ENCODE assay signal across 8 cellular contexts in the genomic region with DNA sequence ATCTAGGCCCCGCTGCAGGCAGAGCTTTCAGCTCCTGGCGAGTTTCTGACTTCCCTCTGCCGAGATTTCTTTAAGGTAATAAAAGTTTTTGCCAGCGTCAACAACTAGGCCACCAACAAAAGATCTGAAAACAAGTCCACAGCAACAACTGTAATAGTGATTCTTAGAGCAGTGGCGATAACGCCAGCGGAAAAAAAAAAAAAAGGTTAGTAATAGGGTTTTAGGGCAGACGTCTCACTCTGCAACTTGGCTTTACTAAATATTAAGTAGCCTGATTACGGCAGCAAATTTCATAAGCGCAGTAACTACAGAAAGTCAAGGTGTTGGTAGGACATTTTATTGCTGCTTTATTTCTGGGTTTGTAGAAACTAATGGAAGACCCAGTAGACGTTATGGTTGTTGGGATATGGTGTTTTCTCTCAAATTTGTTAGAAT. TPM values are rescaled to one million over a fixed set of nuclear protein-coding genes. Genes with fewer than 3 reads are reported as not detected.
DNase-seq lines count a peak whose midpoint lies in the region; ATAC-seq, FAIRE-seq and TF ChIP-seq lines count a peak whose summit lies in the region.

No MANE protein-coding gene starts in this region.

- H3K9me3 ChIP-seq in A549, result no peaks in the 10 kb centered on the region
- no peaks in the 10 kb centered on the region for H3K9me3 ChIP-seq in HUES6 (ENCODE audit: control insufficient read depth, insufficient read depth, low read depth, low read length)
- H3K9me3 ChIP-seq in mucosa of stomach (ENCODE audit: control insufficient read depth, low read length), result no peaks in the 10 kb centered on the region

- H3K4me3 ChIP-seq in A549 (peak overlapping the region; percentile 75), HUES6 (ENCODE audit: low read depth, low read length) (peak overlapping the region; percentile 84), mucosa of stomach (ENCODE audit: low read length) (peak overlapping the region; percentile 90)

- peak overlapping the region; percentile 89 for H3K4me2 ChIP-seq in A549

- peaks cover 8% of the 10 kb centered on the region for H3K4me1 ChIP-seq in A549
- 0 out of 2 replicates have a peak, but pooled peaks cover 7% of the 10 kb centered on the region for H3K4me1 ChIP-seq in HUES6 (ENCODE audit: control insufficient read depth, insufficient read depth, low read length)
- H3K4me1 ChIP-seq in mucosa of stomach (ENCODE audit: control insufficient read depth, insufficient read depth, low read length), result no peaks in the 10 kb centered on the region

- 2% methylated on average over 11 of the region's 11 CpGs for WGBS in A549 (ENCODE audit: missing lambda C conversion rate)

- TF ChIP-seq RAD21 in A549 (conservative IDR thresholded peaks at IDR 0.05 in 1 of 2, IDR thresholded peaks at IDR 0.05 in 1 of 2), result no peak

- no peak for TF ChIP-seq EP300 in A549 (IDR thresholded peaks at IDR 0.05)

- H3K36me3 ChIP-seq in HUES6 (ENCODE audit: control insufficient read depth, insufficient read depth, low read length) (peaks cover 5% of the 10 kb centered on the region), mucosa of stomach (ENCODE audit: control insufficient read depth, insufficient read depth, low read length) (no peaks in the 10 kb centered on the region)

- POLR2A ChIA-PET in A549 (lab: Yijun Ruan, JAX), result interaction anchor here (0.6 to 2.8 kb wide), 33 partner anchors 9 to 1934 kb away, joined by 3 to 53 read pairs (median 5); a partner anchor contains a TSS

- H3K27me3 ChIP-seq in HUES6 (ENCODE audit: control insufficient read depth, insufficient read depth, low read length), result no peaks in the 10 kb centered on the region
- no peaks in the 10 kb centered on the region for H3K27me3 ChIP-seq in mucosa of stomach (ENCODE audit: control insufficient read depth, insufficient read depth, low read length)

- DNase-seq in A549 (ENCODE audit: low read depth in 1 of 2, low spot score in 1 of 2), result no peak
- no peak for DNase-seq in caudate nucleus (lab: John Stamatoyannopoulos, UW)
- DNase-seq in DMS114 treated with DMSO at 0.1 percent for 48 hours (lab: John Stamatoyannopoulos, UW; ENCODE audit: unreplicated experiment), result no peak
- DNase-seq in NCI-H1092 treated with DMSO at 0.1 percent for 48 hours (lab: John Stamatoyannopoulos, UW), result no peak
- no peak for DNase-seq in cerebellar nuclear complex (lab: John Stamatoyannopoulos, UW)
- no peak for DNase-seq in NCI-H146 (lab: John Stamatoyannopoulos, UW)

- H3K27ac ChIP-seq in A549 (peak overlapping the region; percentile 82 to 89), HUES6 (ENCODE audit: low read depth, low read length) (peak overlapping the region; percentile 67), caudate nucleus (ENCODE audit: low read depth, low read length) (peak overlapping the region; percentile 88)

- no peak for FAIRE-seq in A549 (lab: Jason Lieb, UNC)

- ATAC-seq in A549, result no peak

- H3K9ac ChIP-seq in HUES6 (ENCODE audit: low read length), result peak overlapping the region; percentile 93
- peak overlapping the region; percentile 81 for H3K9ac ChIP-seq in mucosa of stomach (ENCODE audit: low read length)

- no peak for TF ChIP-seq CTCF in A549 (IDR thresholded peaks at IDR 0.05)

- CTCF ChIA-PET in A549 (lab: Yijun Ruan, JAX), result interaction anchor here (0.5 to 1.2 kb wide), 5 partner anchors 10 to 1028 kb away, joined by 3 to 4 read pairs (median 3); a partner anchor contains a TSS

- no peak for TF ChIP-seq POLR2A in A549 (IDR thresholded peaks at IDR 0.05; ENCODE audit: low read length)

TF ChIP-seq in A549, 52 proteins besides CTCF, POLR2A, EP300 and RAD21 (continues in another document):
- TF ChIP-seq ZSCAN20 (CRISPR knock-in tag; IDR thresholded peaks at IDR 0.05) (no peak), KDM5A (IDR thresholded peaks at IDR 0.05) (peak; percentile 33; the same call in 1 of the 2 replicates), PHF8 (IDR thresholded peaks at IDR 0.05; ENCODE audit: borderline replicate concordance, low read depth) (peak; percentile 30; the same call in 1 of the 2 replicates), HEYL (CRISPR knock-in tag; IDR thresholded peaks at IDR 0.05) (no peak), RNF2 (IDR thresholded peaks at IDR 0.05; ENCODE audit: borderline replicate concordance, low read depth) (no peak), HDAC2 (IDR thresholded peaks at IDR 0.05) (no peak), HOXB13 (CRISPR knock-in tag; IDR thresholded peaks at IDR 0.05; ENCODE audit: low read depth) (no peak), CHD4 (IDR thresholded peaks at IDR 0.05; ENCODE audit: borderline replicate concordance) (no peak), CBX2 (IDR thresholded peaks at IDR 0.05; ENCODE audit: borderline replicate concordance, low read depth) (no peak), KDM1A (IDR thresholded peaks at IDR 0.05; ENCODE audit: low read depth) (no peak)
- TF ChIP-seq, protein P1, sequence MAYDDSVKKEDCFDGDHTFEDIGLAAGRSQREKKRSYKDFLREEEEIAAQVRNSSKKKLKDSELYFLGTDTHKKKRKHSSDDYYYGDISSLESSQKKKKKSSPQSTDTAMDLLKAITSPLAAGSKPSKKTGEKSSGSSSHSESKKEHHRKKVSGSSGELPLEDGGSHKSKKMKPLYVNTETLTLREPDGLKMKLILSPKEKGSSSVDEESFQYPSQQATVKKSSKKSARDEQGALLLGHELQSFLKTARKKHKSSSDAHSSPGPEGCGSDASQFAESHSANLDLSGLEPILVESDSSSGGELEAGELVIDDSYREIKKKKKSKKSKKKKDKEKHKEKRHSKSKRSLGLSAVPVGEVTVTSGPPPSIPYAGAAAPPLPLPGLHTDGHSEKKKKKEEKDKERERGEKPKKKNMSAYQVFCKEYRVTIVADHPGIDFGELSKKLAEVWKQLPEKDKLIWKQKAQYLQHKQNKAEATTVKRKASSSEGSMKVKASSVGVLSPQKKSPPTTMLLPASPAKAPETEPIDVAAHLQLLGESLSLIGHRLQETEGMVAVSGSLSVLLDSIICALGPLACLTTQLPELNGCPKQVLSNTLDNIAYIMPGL (CRISPR knock-in tag; IDR thresholded peaks at IDR 0.05; ENCODE audit: borderline replicate concordance), result no peak
- TF ChIP-seq, protein P2, sequence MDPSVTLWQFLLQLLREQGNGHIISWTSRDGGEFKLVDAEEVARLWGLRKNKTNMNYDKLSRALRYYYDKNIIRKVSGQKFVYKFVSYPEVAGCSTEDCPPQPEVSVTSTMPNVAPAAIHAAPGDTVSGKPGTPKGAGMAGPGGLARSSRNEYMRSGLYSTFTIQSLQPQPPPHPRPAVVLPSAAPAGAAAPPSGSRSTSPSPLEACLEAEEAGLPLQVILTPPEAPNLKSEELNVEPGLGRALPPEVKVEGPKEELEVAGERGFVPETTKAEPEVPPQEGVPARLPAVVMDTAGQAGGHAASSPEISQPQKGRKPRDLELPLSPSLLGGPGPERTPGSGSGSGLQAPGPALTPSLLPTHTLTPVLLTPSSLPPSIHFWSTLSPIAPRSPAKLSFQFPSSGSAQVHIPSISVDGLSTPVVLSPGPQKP (IDR thresholded peaks at IDR 0.05; ENCODE audit: low read depth, low read length), result no peak
- TF ChIP-seq, protein P3, sequence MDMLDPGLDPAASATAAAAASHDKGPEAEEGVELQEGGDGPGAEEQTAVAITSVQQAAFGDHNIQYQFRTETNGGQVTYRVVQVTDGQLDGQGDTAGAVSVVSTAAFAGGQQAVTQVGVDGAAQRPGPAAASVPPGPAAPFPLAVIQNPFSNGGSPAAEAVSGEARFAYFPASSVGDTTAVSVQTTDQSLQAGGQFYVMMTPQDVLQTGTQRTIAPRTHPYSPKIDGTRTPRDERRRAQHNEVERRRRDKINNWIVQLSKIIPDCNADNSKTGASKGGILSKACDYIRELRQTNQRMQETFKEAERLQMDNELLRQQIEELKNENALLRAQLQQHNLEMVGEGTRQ (IDR thresholded peaks at IDR 0.05), result no peak
- TF ChIP-seq, protein P4, sequence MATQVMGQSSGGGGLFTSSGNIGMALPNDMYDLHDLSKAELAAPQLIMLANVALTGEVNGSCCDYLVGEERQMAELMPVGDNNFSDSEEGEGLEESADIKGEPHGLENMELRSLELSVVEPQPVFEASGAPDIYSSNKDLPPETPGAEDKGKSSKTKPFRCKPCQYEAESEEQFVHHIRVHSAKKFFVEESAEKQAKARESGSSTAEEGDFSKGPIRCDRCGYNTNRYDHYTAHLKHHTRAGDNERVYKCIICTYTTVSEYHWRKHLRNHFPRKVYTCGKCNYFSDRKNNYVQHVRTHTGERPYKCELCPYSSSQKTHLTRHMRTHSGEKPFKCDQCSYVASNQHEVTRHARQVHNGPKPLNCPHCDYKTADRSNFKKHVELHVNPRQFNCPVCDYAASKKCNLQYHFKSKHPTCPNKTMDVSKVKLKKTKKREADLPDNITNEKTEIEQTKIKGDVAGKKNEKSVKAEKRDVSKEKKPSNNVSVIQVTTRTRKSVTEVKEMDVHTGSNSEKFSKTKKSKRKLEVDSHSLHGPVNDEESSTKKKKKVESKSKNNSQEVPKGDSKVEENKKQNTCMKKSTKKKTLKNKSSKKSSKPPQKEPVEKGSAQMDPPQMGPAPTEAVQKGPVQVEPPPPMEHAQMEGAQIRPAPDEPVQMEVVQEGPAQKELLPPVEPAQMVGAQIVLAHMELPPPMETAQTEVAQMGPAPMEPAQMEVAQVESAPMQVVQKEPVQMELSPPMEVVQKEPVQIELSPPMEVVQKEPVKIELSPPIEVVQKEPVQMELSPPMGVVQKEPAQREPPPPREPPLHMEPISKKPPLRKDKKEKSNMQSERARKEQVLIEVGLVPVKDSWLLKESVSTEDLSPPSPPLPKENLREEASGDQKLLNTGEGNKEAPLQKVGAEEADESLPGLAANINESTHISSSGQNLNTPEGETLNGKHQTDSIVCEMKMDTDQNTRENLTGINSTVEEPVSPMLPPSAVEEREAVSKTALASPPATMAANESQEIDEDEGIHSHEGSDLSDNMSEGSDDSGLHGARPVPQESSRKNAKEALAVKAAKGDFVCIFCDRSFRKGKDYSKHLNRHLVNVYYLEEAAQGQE (IDR thresholded peaks at IDR 0.05), result no peak
- TF ChIP-seq, protein P5, sequence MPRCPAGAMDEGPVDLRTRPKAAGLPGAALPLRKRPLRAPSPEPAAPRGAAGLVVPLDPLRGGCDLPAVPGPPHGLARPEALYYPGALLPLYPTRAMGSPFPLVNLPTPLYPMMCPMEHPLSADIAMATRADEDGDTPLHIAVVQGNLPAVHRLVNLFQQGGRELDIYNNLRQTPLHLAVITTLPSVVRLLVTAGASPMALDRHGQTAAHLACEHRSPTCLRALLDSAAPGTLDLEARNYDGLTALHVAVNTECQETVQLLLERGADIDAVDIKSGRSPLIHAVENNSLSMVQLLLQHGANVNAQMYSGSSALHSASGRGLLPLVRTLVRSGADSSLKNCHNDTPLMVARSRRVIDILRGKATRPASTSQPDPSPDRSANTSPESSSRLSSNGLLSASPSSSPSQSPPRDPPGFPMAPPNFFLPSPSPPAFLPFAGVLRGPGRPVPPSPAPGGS (IDR thresholded peaks at IDR 0.05), result no peak

RNA-seq across cellular contexts. Expression of a gene that starts 0.5 kb away (rescaled TPM):
- polyA plus RNA-seq in A549 (2011; rRNA removed), result 54.0 and 69.5 TPM in 2 replicates
- polyA plus RNA-seq in A549 (2012; cell fraction: cytosol; rRNA removed), result 11.2 and 12.2 TPM in 2 replicates
- polyA plus RNA-seq in A549 (2012; cell fraction: nucleus; rRNA removed), result 6.1 and 11.3 TPM in 2 replicates
- 22.7 to 23.3 TPM (median 23.1 TPM) in 3 replicates for polyA plus RNA-seq in A549 (2017; fragmentation: RNase III; extraction: RNeasy Plus Mini Kit Qiagen cat#74134 plus additional on column Dnase treatment)
- 33.9 and 37.4 TPM in 2 replicates for polyA minus RNA-seq in A549 (2011; rRNA and poly(A)+ RNA removed)
